ENCODE assay signal across 24 cellular contexts in genomic region chr17:65453204-65453931, GRCh38.
DNase-seq lines count a peak whose midpoint lies in the region; ATAC-seq, FAIRE-seq and TF ChIP-seq lines count a peak whose summit lies in the region.
"Had no signal": no experiment of that assay in that cellular context is flagged by ENCODE, and none has a peak within 500 bp of the region (broad histone marks: within the 10 kb centered on the region; RNA-seq: fewer than 3 reads in every experiment).

No MANE protein-coding gene starts in this region.

- no peak for FAIRE-seq in HepG2 (lab: Jason Lieb, UNC)
- FAIRE-seq: D721Med, GM19239, H54, HTR-8/SVneo had no signal

- H3K9me3 ChIP-seq in HepG2 (ENCODE audit: low read length): no peaks in the 10 kb centered on the region
- H3K9me3 ChIP-seq in right lobe of liver: no peaks in the 10 kb centered on the region
- H3K9me3 ChIP-seq in RWPE2 (ENCODE audit: severe bottlenecking): no peaks in the 10 kb centered on the region
- no peaks in the 10 kb centered on the region for H3K9me3 ChIP-seq in endodermal cell (ENCODE audit: control insufficient read depth, low read length)

- peaks cover 6 to 17% of the 10 kb centered on the region in 2 experiments; a peak in 4 of 5 replicates for H3K27me3 ChIP-seq in HepG2 (ENCODE audit: control insufficient read depth in 1 of 2, insufficient read depth in 2 of 2, low read length in 2 of 2)
- H3K27me3 ChIP-seq in right lobe of liver: no peaks in the 10 kb centered on the region
- no peaks in the 10 kb centered on the region for H3K27me3 ChIP-seq in RWPE2 (ENCODE audit: insufficient read depth, poor library complexity, severe bottlenecking)
- no peaks in the 10 kb centered on the region for H3K27me3 ChIP-seq in endodermal cell (ENCODE audit: control insufficient read depth, insufficient read depth, low read length, poor library complexity, severe bottlenecking)
- H3K27me3 ChIP-seq: BLaER1 had no signal

- no peaks in the 10 kb centered on the region for H4K20me1 ChIP-seq in HepG2 (ENCODE audit: insufficient read depth, low read length)
- H4K20me1 ChIP-seq: BLaER1 had no signal

- WGBS in HepG2 (ENCODE audit: low lambda C conversion rate): 10% methylated on average over 4 of the region's 4 CpGs
- WGBS in right lobe of liver (ENCODE audit: insufficient coverage, low coverage, low lambda C conversion rate, missing lambda C conversion rate): 84% methylated on average over 4 of the region's 4 CpGs
- 57 to 71% methylated on average over 3 to 4 of the region's 4 CpGs for WGBS in endodermal cell (ENCODE audit: insufficient coverage in 1 of 2, insufficient read length in 1 of 2), 2 experiments

- H3K36me3 ChIP-seq in HepG2 (replicated peaks in 1 of 2; ENCODE audit: control insufficient read depth in 1 of 2, insufficient read depth in 2 of 2, low read length in 2 of 2) (no peaks in the 10 kb centered on the region), right lobe of liver (no peaks in the 10 kb centered on the region), RWPE2 (ENCODE audit: low read depth) (no peaks in the 10 kb centered on the region), endodermal cell (ENCODE audit: control insufficient read depth, insufficient read depth, low read length) (no peaks in the 10 kb centered on the region)
- H3K36me3 ChIP-seq: BLaER1 had no signal

- peaks cover 21% of the 10 kb centered on the region for H3K4me1 ChIP-seq in HepG2 (ENCODE audit: insufficient read depth, low read length)
- peaks cover 0 to 3% (median 0%) of the 10 kb centered on the region in 4 donors for H3K4me1 ChIP-seq in right lobe of liver
- no peaks in the 10 kb centered on the region for H3K4me1 ChIP-seq in RWPE2 (ENCODE audit: insufficient read depth, poor library complexity, severe bottlenecking)
- H3K4me1 ChIP-seq in endodermal cell (ENCODE audit: control insufficient read depth, insufficient read depth, low read length): peaks cover 2% of the 10 kb centered on the region
- H3K4me1 ChIP-seq: BLaER1 had no signal

- peak overlapping the region; percentile 92 for H3K27ac Mint-ChIP-seq in endodermal cell
- H3K27ac Mint-ChIP-seq: CD4-positive, CD25-positive, alpha-beta regulatory T cell had no signal

- H3K79me2 ChIP-seq in HepG2 (ENCODE audit: insufficient read depth, low read length): no peaks in the 10 kb centered on the region

- CTCF ChIA-PET in HepG2 (lab: Yijun Ruan, JAX; ENCODE audit: low intra/inter-chr PET ratio, low total read pairs): no interaction called here

- no peak overlapping the region for H2AFZ ChIP-seq in HepG2 (ENCODE audit: low read length)

- POLR2A ChIA-PET in HepG2 (lab: Yijun Ruan, JAX): no interaction called here

- BruUV-seq in HepG2 (replicated peaks; lab: Mats Ljungman, UMichigan): no TSS peak

- H3K9ac ChIP-seq in HepG2 (ENCODE audit: insufficient read depth, low read depth, low read length) (no peak overlapping the region), endodermal cell (ENCODE audit: extremely low read depth, low read length, poor library complexity, severe bottlenecking) (peak overlapping the region; percentile 8)
- H3K9ac ChIP-seq: BLaER1 had no signal

- H3K4me3 ChIP-seq in HepG2 (replicated peaks in 1 of 3; ENCODE audit: insufficient read depth in 1 of 3, low read depth in 2 of 3, low read length in 3 of 3) (no peak overlapping the region), right lobe of liver (no peak overlapping the region), RWPE2 (ENCODE audit: severe bottlenecking) (no peak overlapping the region), endodermal cell (ENCODE audit: low read length) (no peak overlapping the region)
- H3K4me3 ChIP-seq: BLaER1 had no signal

- ATAC-seq in HepG2 (no peak), right lobe of liver (no peak), RWPE2 (ENCODE audit: low read depth) (peak; percentile 69), HG02759 (IDR thresholded peaks at IDR 0.05; ENCODE audit: unreplicated experiment) (no peak)
- ATAC-seq: Panc1 had no signal

- intact Hi-C loops in HepG2 (cut with micrococcal nuclease; ENCODE audit: unreplicated experiment): no loop called here
- intact Hi-C loops in right lobe of liver (cut with DNase I): no loop called here

- TF ChIP-seq RAD21 in HepG2 (CRISPR knock-in tag; IDR thresholded peaks at IDR 0.05): no peak

- TF ChIP-seq CTCF in HepG2 (CRISPR knock-in tag; IDR thresholded peaks at IDR 0.05) (no peak), right lobe of liver (IDR thresholded peaks at IDR 0.05) (no peak), RWPE2 (IDR thresholded peaks at IDR 0.05; ENCODE audit: poor library complexity, severe bottlenecking) (no peak), endodermal cell (conservative IDR thresholded peaks at IDR 0.05) (no peak)

- H3K4me2 ChIP-seq in HepG2 (ENCODE audit: low read depth, low read length): no peak overlapping the region
- H3K4me2 ChIP-seq: BLaER1 had no signal

- peaks cover 3% of the 10 kb centered on the region for H3K27me3 Mint-ChIP-seq in endodermal cell (ENCODE audit: insufficient read depth)

- DNase-seq in HepG2 (ENCODE audit: low spot score) (peak; percentile 21), right lobe of liver (no peak), RWPE2 (ENCODE audit: low spot score) (no peak), endodermal cell (no peak), NCI-H526 treated with DMSO at 0.1 percent for 48 hours (lab: John Stamatoyannopoulos, UW) (no peak), kidney tubule cell (ENCODE audit: low spot score) (no peak)
- DNase-seq: CD4-positive, CD25-positive, alpha-beta regulatory T cell; Karpas-422; NCI-H1092 treated with DMSO at 0.1 percent for 48 hours; NCI-H1436; NCI-H187; NCI-H2081 treated with DMSO at 0.1 percent for 48 hours; NCI-H446; NCI-H524 treated with DMSO at 0.1 percent for 48 hours; SHP77 treated with DMSO at 0.1 percent for 48 hours; SW 1271 had no signal

- H3K27ac ChIP-seq in HepG2 (ENCODE audit: extremely low read length, insufficient read depth, low read length) (no peak overlapping the region), right lobe of liver (no peak overlapping the region), RWPE2 (ENCODE audit: poor library complexity, severe bottlenecking) (no peak overlapping the region), endodermal cell (ENCODE audit: low read depth, low read length) (no peak overlapping the region)
- H3K27ac ChIP-seq: BLaER1, RWPE1 had no signal

- in situ Hi-C loops in HepG2 (cut with HindIII; ENCODE audit: extremely low pct_ligation_motif_present, low pct_unique_long_range_greater_than_20kb): no loop called here

- no peak for TF ChIP-seq POLR2A in HepG2 (IDR thresholded peaks at IDR 0.05; ENCODE audit: insufficient read depth in 1 of 2, low read depth in 2 of 2, low read length in 2 of 2)
- TF ChIP-seq POLR2A in right lobe of liver (IDR thresholded peaks at IDR 0.05): no peak

- TF ChIP-seq EP300 in HepG2 (IDR thresholded peaks at IDR 0.05; ENCODE audit: low read depth in 2 of 2, low read length in 2 of 2) (no peak), HepG2 (CRISPR knock-in tag; IDR thresholded peaks at IDR 0.05; ENCODE audit: borderline replicate concordance) (no peak)

- peaks cover 5% of the 10 kb centered on the region for H3K9me3 Mint-ChIP-seq in endodermal cell

- no peaks in the 10 kb centered on the region for H3K36me3 Mint-ChIP-seq in endodermal cell (ENCODE audit: low read depth)
- H3K36me3 Mint-ChIP-seq: CD4-positive, CD25-positive, alpha-beta regulatory T cell had no signal

- peaks cover 28% of the 10 kb centered on the region for H3K4me1 Mint-ChIP-seq in endodermal cell
- H3K4me1 Mint-ChIP-seq: CD4-positive, CD25-positive, alpha-beta regulatory T cell had no signal

- H3K4me3 Mint-ChIP-seq in endodermal cell: no peak overlapping the region
- H3K4me3 Mint-ChIP-seq: CD4-positive, CD25-positive, alpha-beta regulatory T cell had no signal

TF ChIP-seq in HepG2, 621 proteins besides CTCF, POLR2A, EP300 and RAD21 (continues in another document):
- TF ChIP-seq ZNF230 (CRISPR knock-in tag; IDR thresholded peaks at IDR 0.05): no peak
- no peak for TF ChIP-seq SALL2 (CRISPR knock-in tag; IDR thresholded peaks at IDR 0.05)
- no peak for TF ChIP-seq KMT2B (CRISPR knock-in tag; IDR thresholded peaks at IDR 0.05)
- TF ChIP-seq ZNF143 (CRISPR knock-in tag; IDR thresholded peaks at IDR 0.05): no peak
- TF ChIP-seq, protein P1, sequence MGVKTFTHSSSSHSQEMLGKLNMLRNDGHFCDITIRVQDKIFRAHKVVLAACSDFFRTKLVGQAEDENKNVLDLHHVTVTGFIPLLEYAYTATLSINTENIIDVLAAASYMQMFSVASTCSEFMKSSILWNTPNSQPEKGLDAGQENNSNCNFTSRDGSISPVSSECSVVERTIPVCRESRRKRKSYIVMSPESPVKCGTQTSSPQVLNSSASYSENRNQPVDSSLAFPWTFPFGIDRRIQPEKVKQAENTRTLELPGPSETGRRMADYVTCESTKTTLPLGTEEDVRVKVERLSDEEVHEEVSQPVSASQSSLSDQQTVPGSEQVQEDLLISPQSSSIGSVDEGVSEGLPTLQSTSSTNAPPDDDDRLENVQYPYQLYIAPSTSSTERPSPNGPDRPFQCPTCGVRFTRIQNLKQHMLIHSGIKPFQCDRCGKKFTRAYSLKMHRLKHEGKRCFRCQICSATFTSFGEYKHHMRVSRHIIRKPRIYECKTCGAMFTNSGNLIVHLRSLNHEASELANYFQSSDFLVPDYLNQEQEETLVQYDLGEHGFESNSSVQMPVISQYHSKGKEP (CRISPR knock-in tag; IDR thresholded peaks at IDR 0.05): no peak
- TF ChIP-seq SRSF9 (IDR thresholded peaks at IDR 0.05; ENCODE audit: borderline replicate concordance, insufficient read depth, low read depth, low read length, poor library complexity, severe bottlenecking): no peak
